ENCODE assay signal across 7 cellular contexts in the genomic region with DNA sequence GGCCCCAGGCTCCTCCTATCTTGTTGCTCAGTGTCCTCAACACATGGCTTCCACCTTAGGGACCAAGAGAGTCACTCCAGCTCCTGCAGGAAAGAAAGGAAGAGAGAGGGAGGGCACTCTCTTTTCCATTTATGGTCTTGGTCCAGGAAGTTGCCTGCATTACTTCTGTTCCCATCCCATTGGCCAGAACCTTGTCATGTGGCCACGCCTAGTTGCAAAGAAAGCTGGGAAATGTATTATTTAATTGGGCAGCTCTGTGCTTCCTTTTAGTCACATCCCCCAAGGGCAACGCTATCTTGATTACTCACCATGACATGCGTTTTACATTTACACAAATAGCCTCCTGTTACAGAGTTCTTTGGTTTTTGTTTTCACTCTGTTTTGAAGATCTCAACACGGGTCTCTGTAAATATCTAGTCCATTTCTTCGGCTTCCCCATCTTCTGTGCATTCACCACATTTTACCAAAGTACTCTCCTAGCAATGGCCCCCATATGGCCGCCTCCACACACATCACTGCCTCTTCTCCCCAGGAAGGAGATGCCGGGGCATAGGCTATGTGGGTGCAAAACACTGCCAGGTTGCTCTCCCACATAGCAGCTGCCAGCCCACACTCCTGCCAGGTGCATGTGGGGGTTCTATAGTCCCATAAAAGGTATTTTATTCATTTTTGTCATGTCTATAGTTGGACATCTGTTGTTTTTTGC. TPM values are rescaled to one million over a fixed set of nuclear protein-coding genes. Genes with fewer than 3 reads are reported as not detected.
DNase-seq lines count a peak whose midpoint lies in the region; ATAC-seq and TF ChIP-seq lines count a peak whose summit lies in the region.

No MANE protein-coding gene starts in this region.

- no peak for ATAC-seq in HG03442 (IDR thresholded peaks at IDR 0.05; ENCODE audit: unreplicated experiment)

- H2AFZ ChIP-seq in MM.1S (ENCODE audit: low read length), result peak overlapping the region; percentile 72

- no peak overlapping the region for H3K4me3 ChIP-seq in GM12865 (ENCODE audit: low read depth, low read length)
- H3K4me3 ChIP-seq in MM.1S (ENCODE audit: low read length), result 0 out of 2 replicates have a peak overlapping the region, but pooled peaks have one; percentile 22
- H3K4me3 ChIP-seq in adipocyte (ENCODE audit: low read length), result peak overlapping the region; percentile 55
- H3K4me3 ChIP-seq in kidney epithelial cell (ENCODE audit: low read depth, low read length), result no peak overlapping the region

- H3K4me1 ChIP-seq in MM.1S (ENCODE audit: low read length) (peaks cover 10% of the 10 kb centered on the region), adipocyte (ENCODE audit: control insufficient read depth, insufficient read depth, low read length) (peaks cover 13% of the 10 kb centered on the region)

- TF ChIP-seq CTCF in GM12865 (IDR thresholded peaks at IDR 0.05; ENCODE audit: insufficient read depth, low read depth, low read length, missing control alignments) (no peak), MM.1S (IDR thresholded peaks at IDR 0.05; ENCODE audit: low read length) (no peak), kidney epithelial cell (IDR thresholded peaks at IDR 0.05; ENCODE audit: insufficient read depth, low read length, poor library complexity, severe bottlenecking) (no peak)

- no peaks in the 10 kb centered on the region for H3K36me3 ChIP-seq in MM.1S (replicated peaks; ENCODE audit: insufficient read depth, low read length)
- no peaks in the 10 kb centered on the region for H3K36me3 ChIP-seq in adipocyte (ENCODE audit: control insufficient read depth, insufficient read depth, low read length, severe bottlenecking)
- H3K36me3 ChIP-seq in kidney epithelial cell (ENCODE audit: control insufficient read depth, insufficient read depth, low read length), result no peaks in the 10 kb centered on the region

- H3K9me3 ChIP-seq in MM.1S (replicated peaks; ENCODE audit: insufficient read depth, low read length) (no peaks in the 10 kb centered on the region), adipocyte (ENCODE audit: control insufficient read depth, low read length) (no peaks in the 10 kb centered on the region)

- H4K20me1 ChIP-seq in MM.1S (ENCODE audit: insufficient read depth, low read length), result no peaks in the 10 kb centered on the region

- no peaks in the 10 kb centered on the region for H3K79me2 ChIP-seq in MM.1S (ENCODE audit: low read length)

- H3K9ac ChIP-seq in MM.1S (ENCODE audit: low read length), result no peak overlapping the region
- H3K9ac ChIP-seq in adipocyte (ENCODE audit: low read length), result peak overlapping the region; percentile 74

- H3K27ac ChIP-seq in MM.1S (ENCODE audit: low read length), result no peak overlapping the region

- H3K4me2 ChIP-seq in MM.1S (ENCODE audit: low read depth, low read length), result peak overlapping the region; percentile 34; the same call in 1 of the 2 replicates

- H3K27me3 ChIP-seq in MM.1S (replicated peaks; ENCODE audit: insufficient read depth, low read length) (no peaks in the 10 kb centered on the region), adipocyte (replicated peaks; ENCODE audit: control insufficient read depth, insufficient read depth, low read length) (no peaks in the 10 kb centered on the region), kidney epithelial cell (ENCODE audit: control insufficient read depth, insufficient read depth, low read length) (no peaks in the 10 kb centered on the region)

- no peaks in the 10 kb centered on the region for H3F3A ChIP-seq in MM.1S (ENCODE audit: insufficient read depth, low read length)

- peak; percentile 81 for DNase-seq in GM12865 (ENCODE audit: low read depth)
- peak; percentile 36 for DNase-seq in MM.1S
- DNase-seq in adipocyte (ENCODE audit: low read depth), result peak; percentile 94
- DNase-seq in kidney epithelial cell (ENCODE audit: low read depth), result peak; percentile 48
- no peak for DNase-seq in cortex of kidney (lab: John Stamatoyannopoulos, UW)
- no peak for DNase-seq in midbrain (lab: John Stamatoyannopoulos, UW)

- no peaks in the 10 kb centered on the region for H3K9me2 ChIP-seq in MM.1S (replicated peaks; ENCODE audit: insufficient read depth, low read length)

RNA-seq across cellular contexts. Expression of gene ZMYND8, which starts 35.7 kb away (rescaled TPM):
- 19.2 and 20.8 TPM in 2 replicates for total RNA-seq in kidney epithelial cell

Comparison
In these comparisons a context has a peak if more than half of its experiments do, and no peak if none do; other contexts are left out.
1. DNase-seq: peak in GM12865 (single experiment), MM.1S (single experiment), adipocyte (single experiment) and kidney epithelial cell (single experiment); none in cortex of kidney (single experiment) and midbrain (single experiment).
2. H3K4me3 ChIP-seq: peak in MM.1S (single experiment) and adipocyte (single experiment); none in GM12865 (single experiment) and kidney epithelial cell (single experiment).